Comparison of ENCODE assay signal across 13 cellular contexts in the genomic region with DNA sequence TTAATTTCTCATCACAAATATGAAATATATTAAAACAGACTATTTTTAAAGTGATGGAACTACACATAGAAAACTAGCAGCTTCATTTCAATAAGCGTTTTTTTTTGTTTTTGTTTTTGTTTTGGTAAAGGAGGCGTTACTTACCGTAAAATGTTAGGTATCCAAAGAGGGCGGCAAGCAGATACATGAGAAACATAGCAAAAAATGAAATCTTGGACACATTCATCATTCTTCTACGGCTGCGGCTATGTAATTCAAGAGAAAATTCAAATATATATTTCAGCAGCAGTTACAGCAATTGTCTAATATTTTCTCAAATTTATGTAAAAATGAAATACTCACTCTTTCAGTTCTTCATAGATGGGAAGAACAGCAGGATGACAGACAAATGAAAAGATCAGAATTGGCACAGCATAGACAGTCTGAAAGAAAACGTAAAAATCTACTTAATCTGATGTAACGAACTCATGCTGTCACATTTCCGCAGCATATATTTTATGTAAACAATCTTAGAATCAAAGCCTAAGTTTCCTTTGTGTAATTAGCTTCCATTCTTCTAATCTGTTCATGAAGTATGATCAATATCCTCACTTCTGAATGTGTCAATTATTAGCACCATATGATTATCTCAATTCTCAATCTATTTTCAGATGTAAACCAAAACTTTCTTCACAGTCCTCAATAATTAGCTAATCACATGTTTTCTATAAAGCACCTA. TPM values are rescaled to one million over a fixed set of nuclear protein-coding genes. Genes with fewer than 3 reads are reported as not detected.
DNase-seq lines count a peak whose midpoint lies in the region; ATAC-seq and TF ChIP-seq lines count a peak whose summit lies in the region.
"Had no signal": no experiment of that assay in that cellular context is flagged by ENCODE, and none has a peak within 500 bp of the region (broad histone marks: within the 10 kb centered on the region; RNA-seq: fewer than 3 reads in every experiment).

No MANE protein-coding gene starts in this region.

- peaks cover 100% of the 10 kb centered on the region for H3K36me3 ChIP-seq in lower lobe of right lung
- peaks cover 7 to 96% (median 40%) of the 10 kb centered on the region in 3 donors for H3K36me3 ChIP-seq in tibial nerve
- peaks cover 100% of the 10 kb centered on the region for H3K36me3 ChIP-seq in SJCRH30

- H3K4me1 Mint-ChIP-seq in IgD-negative memory B cell: peaks cover 23 to 53% (median 26%) of the 10 kb centered on the region in 3 donors
- peaks cover 24% of the 10 kb centered on the region for H3K4me1 Mint-ChIP-seq in MCF 10A (ENCODE audit: insufficient read depth, unreplicated experiment)
- peaks cover 18% of the 10 kb centered on the region for H3K4me1 Mint-ChIP-seq in nephron progenitor cell

- H3K4me3 ChIP-seq in AG10803 (ENCODE audit: low read length) (peak overlapping the region; percentile 84), lower lobe of right lung (no peak overlapping the region), tibial nerve (peak overlapping the region in 1 of 4 donors; percentile 72), SJCRH30 (no peak overlapping the region)
- H3K4me3 ChIP-seq: BLaER1, ovary had no signal

- no peaks in the 10 kb centered on the region for H3K9me3 Mint-ChIP-seq in IgD-negative memory B cell
- no peaks in the 10 kb centered on the region for H3K9me3 Mint-ChIP-seq in MCF 10A (ENCODE audit: unreplicated experiment)
- no peaks in the 10 kb centered on the region for H3K9me3 Mint-ChIP-seq in nephron progenitor cell

- POLR2A ChIA-PET in MCF 10A (lab: Yijun Ruan, JAX): interaction anchor here (0.7 to 12.5 kb wide), 23 partner anchors 7 to 570 kb away, joined by 3 to 497 read pairs (median 5); partner anchors contain the start of genes SCAF11, SLC38A1 and SLC38A2

- H3K9me3 ChIP-seq in lower lobe of right lung (no peaks in the 10 kb centered on the region), tibial nerve (no peaks in the 10 kb centered on the region), SJCRH30 (replicated peaks) (no peaks in the 10 kb centered on the region)
- H3K9me3 ChIP-seq: BLaER1, ovary, transverse colon had no signal

- TF ChIP-seq POLR2A in tibial nerve (IDR thresholded peaks at IDR 0.05): no peak

- peaks cover 8% of the 10 kb centered on the region for H3K36me3 Mint-ChIP-seq in IgD-negative memory B cell
- H3K36me3 Mint-ChIP-seq in MCF 10A (ENCODE audit: insufficient read depth, unreplicated experiment): peaks cover 100% of the 10 kb centered on the region
- peaks cover 89% of the 10 kb centered on the region for H3K36me3 Mint-ChIP-seq in nephron progenitor cell (ENCODE audit: low read depth)

- TF ChIP-seq EP300 in tibial nerve (IDR thresholded peaks at IDR 0.05): no peak

- WGBS in tibial nerve, 2 donors: 87 to 88% methylated on average over 9 of the region's 9 CpGs

- no TSS peak for BruUV-seq in MCF 10A (replicated peaks; lab: Mats Ljungman, UMichigan)

- H3K27me3 ChIP-seq in lower lobe of right lung (ENCODE audit: low read depth): no peaks in the 10 kb centered on the region
- no peaks in the 10 kb centered on the region for H3K27me3 ChIP-seq in tibial nerve
- no peaks in the 10 kb centered on the region for H3K27me3 ChIP-seq in SJCRH30
- H3K27me3 ChIP-seq: BLaER1, ovary, transverse colon had no signal

- H3K27ac ChIP-seq in lower lobe of right lung: no peak overlapping the region
- H3K27ac ChIP-seq in tibial nerve: peak overlapping the region in 2 of 4 donors; percentile 83 to 96
- no peak overlapping the region for H3K27ac ChIP-seq in SJCRH30
- H3K27ac ChIP-seq: BLaER1, ovary had no signal

- DNase-seq in AG10803 (ENCODE audit: low read depth) (no peak), MCF 10A (ENCODE audit: unreplicated experiment) (no peak), nephron progenitor cell (no peak), lower lobe of right lung (no peak), tibial nerve (ENCODE audit: low spot score in 2 of 2) (no peak), SJCRH30 (no peak)
- DNase-seq: NCI-H2227 treated with DMSO at 0.1 percent for 48 hours, ovary, SW 1271, transverse colon had no signal

- CTCF ChIA-PET in MCF 10A (lab: Yijun Ruan, JAX): interaction anchor here (0.5 to 1.9 kb wide), 9 partner anchors 12 to 571 kb away, joined by 3 to 6 read pairs (median 3); partner anchors contain the start of gene SLC38A1

- ATAC-seq in lower lobe of right lung: no peak
- ATAC-seq in GM19328 (IDR thresholded peaks at IDR 0.05; ENCODE audit: unreplicated experiment): no peak

- no peak for TF ChIP-seq CTCF in AG10803 (conservative IDR thresholded peaks at IDR 0.05; ENCODE audit: low read length)
- no peak for TF ChIP-seq CTCF in MCF 10A (IDR thresholded peaks at IDR 0.05; ENCODE audit: unreplicated experiment)
- no peak for TF ChIP-seq CTCF in nephron progenitor cell (IDR thresholded peaks at IDR 0.05)
- TF ChIP-seq CTCF in lower lobe of right lung (IDR thresholded peaks at IDR 0.05): no peak
- no peak for TF ChIP-seq CTCF in tibial nerve (IDR thresholded peaks at IDR 0.05)

- H3K4me1 ChIP-seq in lower lobe of right lung: peaks cover 61% of the 10 kb centered on the region
- peaks cover 5 to 89% (median 52%) of the 10 kb centered on the region in 4 donors for H3K4me1 ChIP-seq in tibial nerve
- peaks cover 35% of the 10 kb centered on the region for H3K4me1 ChIP-seq in SJCRH30

- no peak overlapping the region for H3K4me3 Mint-ChIP-seq in IgD-negative memory B cell
- peak overlapping the region; percentile 48 for H3K4me3 Mint-ChIP-seq in MCF 10A (ENCODE audit: unreplicated experiment)
- H3K4me3 Mint-ChIP-seq in nephron progenitor cell: no peak overlapping the region

- intact Hi-C loops in MCF 10A (cut with micrococcal nuclease): loop anchor here (2.0 kb wide), 1 partner anchor 291 kb away; no protein-coding TSS in a partner anchor
- intact Hi-C loops in lower lobe of right lung (cut with DNase I): no loop called here

- H3K27ac Mint-ChIP-seq in IgD-negative memory B cell: peak overlapping the region in 2 of 3 donors; percentile 25 to 73
- no peak overlapping the region for H3K27ac Mint-ChIP-seq in MCF 10A (ENCODE audit: low read depth, unreplicated experiment)
- peak overlapping the region; percentile 47 for H3K27ac Mint-ChIP-seq in nephron progenitor cell

- H3K27me3 Mint-ChIP-seq in IgD-negative memory B cell (no peaks in the 10 kb centered on the region), MCF 10A (ENCODE audit: insufficient read depth, unreplicated experiment) (no peaks in the 10 kb centered on the region), nephron progenitor cell (ENCODE audit: low read depth, poor library complexity) (no peaks in the 10 kb centered on the region)

RNA-seq across cellular contexts. Expression of gene SLC38A2, which starts 8.8 kb away (rescaled TPM):
- 51.1 TPM for polyA plus RNA-seq in IgD-negative memory B cell
- total RNA-seq in MCF 10A (2022) (817 and 1,070 TPM in 2 replicates), lower lobe of right lung (284 TPM), tibial nerve (100 to 1,000 TPM; 368 to 440 (median 381) TPM)
- total RNA-seq in SJCRH30 (2014; rRNA removed; shearing (Covaris generic)): 213 and 260 TPM in 2 replicates
